In the genomic region with DNA sequence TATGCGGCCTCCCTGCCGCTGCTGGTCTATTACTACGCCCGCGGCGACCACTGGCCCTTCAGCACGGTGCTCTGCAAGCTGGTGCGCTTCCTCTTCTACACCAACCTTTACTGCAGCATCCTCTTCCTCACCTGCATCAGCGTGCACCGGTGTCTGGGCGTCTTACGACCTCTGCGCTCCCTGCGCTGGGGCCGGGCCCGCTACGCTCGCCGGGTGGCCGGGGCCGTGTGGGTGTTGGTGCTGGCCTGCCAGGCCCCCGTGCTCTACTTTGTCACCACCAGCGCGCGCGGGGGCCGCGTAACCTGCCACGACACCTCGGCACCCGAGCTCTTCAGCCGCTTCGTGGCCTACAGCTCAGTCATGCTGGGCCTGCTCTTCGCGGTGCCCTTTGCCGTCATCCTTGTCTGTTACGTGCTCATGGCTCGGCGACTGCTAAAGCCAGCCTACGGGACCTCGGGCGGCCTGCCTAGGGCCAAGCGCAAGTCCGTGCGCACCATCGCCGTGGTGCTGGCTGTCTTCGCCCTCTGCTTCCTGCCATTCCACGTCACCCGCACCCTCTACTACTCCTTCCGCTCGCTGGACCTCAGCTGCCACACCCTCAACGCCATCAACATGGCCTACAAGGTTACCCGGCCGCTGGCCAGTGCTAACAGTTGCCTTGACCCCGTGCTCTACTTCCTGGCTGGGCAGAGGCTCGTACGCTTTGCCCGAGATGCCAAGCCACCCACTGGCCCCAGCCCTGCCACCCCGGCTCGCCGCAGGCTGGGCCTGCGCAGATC, we compare ENCODE assay signal across 24 cellular contexts. TPM values are rescaled to one million over a fixed set of nuclear protein-coding genes. Genes with fewer than 3 reads are reported as not detected.
"Had no signal": no experiment of that assay in that cellular context is flagged by ENCODE, and none has a peak within 500 bp of the region (broad histone marks: within the 10 kb centered on the region; RNA-seq: fewer than 3 reads in every experiment).

No MANE protein-coding gene starts in this region.

- H3K4me3 Mint-ChIP-seq: activated CD4-positive, alpha-beta T cell treated with anti-CD3 and anti-CD28 coated beads, Interleukin-2, amount 10 ng/mL, durations not matched to agents 24 days and 14 days; activated CD8-positive, alpha-beta T cell treated with anti-CD3 and anti-CD28 coated beads, Interleukin-2, amount 10 ng/mL, durations not matched to agents 7 days and 5 days; activated naive CD8-positive, alpha-beta T cell treated with anti-CD3 and anti-CD28 coated beads for 36 hours; effector memory CD8-positive, alpha-beta T cell had no signal

- H3K4me1 Mint-ChIP-seq: activated CD4-positive, alpha-beta T cell treated with anti-CD3 and anti-CD28 coated beads, Interleukin-2, amount 10 ng/mL, durations not matched to agents 24 days and 14 days; activated naive CD8-positive, alpha-beta T cell treated with anti-CD3 and anti-CD28 coated beads for 36 hours; naive B cell had no signal

- H3K36me3 ChIP-seq: breast epithelium had no signal

- H3K4me3 ChIP-seq: breast epithelium, heart right ventricle, skin epidermis had no signal

- H2AFZ ChIP-seq: parathyroid adenoma had no signal

- H3K9me3 ChIP-seq: breast epithelium, heart right ventricle, neutrophil had no signal

- H3K9me3 Mint-ChIP-seq: activated CD4-positive, alpha-beta T cell treated with anti-CD3 and anti-CD28 coated beads, Interleukin-2, amount 10 ng/mL, durations not matched to agents 24 days and 14 days; activated naive CD8-positive, alpha-beta T cell treated with anti-CD3 and anti-CD28 coated beads for 36 hours; effector memory CD8-positive, alpha-beta T cell; naive B cell had no signal

- H3K4me1 ChIP-seq: breast epithelium, parathyroid adenoma had no signal

- DNase-seq: activated CD4-positive, alpha-beta T cell treated with anti-CD3 and anti-CD28 coated beads, Interleukin-2, amount 10 ng/mL, durations not matched to agents 24 days and 14 days; activated CD4-positive, CD25-positive, alpha-beta regulatory T cell; activated CD8-positive, alpha-beta memory T cell treated with anti-CD3 and anti-CD28 coated beads, Interleukin-2, amount 50 U/mL, for 4 hours; activated CD8-positive, alpha-beta T cell treated with anti-CD3 and anti-CD28 coated beads, Interleukin-2, amount 10 ng/mL, durations not matched to agents 7 days and 5 days; activated gamma-delta T cell treated with Interleukin-2 at 50 U/mL for 16 hours; activated naive CD8-positive, alpha-beta T cell treated with anti-CD3 and anti-CD28 coated beads for 36 hours; activated T-cell treated with anti-CD3 and anti-CD28 coated beads, Interleukin-2, amount 50 U/mL, for 48 hours; anterior cingulate cortex; cerebellar nuclear complex; dermis blood vessel endothelial cell; effector memory CD8-positive, alpha-beta T cell; heart right ventricle; naive B cell; retina; stimulated activated CD4-positive, alpha-beta T cell treated with anti-CD3 and anti-CD28 coated beads, Interleukin-4, amount 100 ng/mL, for 24 hours; stimulated activated naive CD4-positive, alpha-beta T cell treated with Interleukin-2 at 50 U/mL for 16 hours had no signal

- H3K36me3 Mint-ChIP-seq: activated naive CD8-positive, alpha-beta T cell treated with anti-CD3 and anti-CD28 coated beads for 36 hours; naive B cell had no signal

- H3K27ac ChIP-seq: breast epithelium, epithelial cell of prostate, neutrophil, parathyroid adenoma, skin epidermis had no signal

- H3K27ac Mint-ChIP-seq: activated CD4-positive, alpha-beta T cell treated with anti-CD3 and anti-CD28 coated beads, Interleukin-2, amount 10 ng/mL, durations not matched to agents 24 days and 14 days; activated CD8-positive, alpha-beta T cell treated with anti-CD3 and anti-CD28 coated beads, Interleukin-2, amount 10 ng/mL, durations not matched to agents 7 days and 5 days; activated naive CD8-positive, alpha-beta T cell treated with anti-CD3 and anti-CD28 coated beads for 36 hours; effector memory CD8-positive, alpha-beta T cell had no signal

- ATAC-seq: activated CD8-positive, alpha-beta T cell treated with anti-CD3 and anti-CD28 coated beads, Interleukin-2, amount 10 ng/mL, durations not matched to agents 7 days and 5 days; effector memory CD8-positive, alpha-beta T cell; heart right ventricle had no signal

- H3K9ac ChIP-seq: parathyroid adenoma had no signal

- H3K27me3 ChIP-seq: breast epithelium, heart right ventricle, neutrophil had no signal

RNA-seq across cellular contexts. Expression of gene P2RY2, which starts 16.5 kb away (rescaled TPM):
- total RNA-seq: activated CD4-positive, alpha-beta T cell treated with anti-CD3 and anti-CD28 coated beads, Interleukin-2, amount 10 ng/mL, durations not matched to agents 24 days and 14 days; activated CD8-positive, alpha-beta T cell treated with anti-CD3 and anti-CD28 coated beads, Interleukin-2, amount 10 ng/mL, durations not matched to agents 7 days and 5 days; activated naive CD8-positive, alpha-beta T cell treated with anti-CD3 and anti-CD28 coated beads for 36 hours; frontal cortex; temporal lobe had no signal

RNA-seq across cellular contexts. Expression of gene P2RY6, which starts 37.5 kb away (rescaled TPM):
- total RNA-seq: activated CD4-positive, alpha-beta T cell treated with anti-CD3 and anti-CD28 coated beads, Interleukin-2, amount 10 ng/mL, durations not matched to agents 24 days and 14 days; activated CD8-positive, alpha-beta T cell treated with anti-CD3 and anti-CD28 coated beads, Interleukin-2, amount 10 ng/mL, durations not matched to agents 7 days and 5 days; activated naive CD8-positive, alpha-beta T cell treated with anti-CD3 and anti-CD28 coated beads for 36 hours; dermis blood vessel endothelial cell; T-helper 2 cell treated with Interferon-gamma antibody and Interleukin-4, amounts not matched to agents 100 ng/mL and 5 ng/mL, for 36 hours had no signal
